In genomic region chr4:105710012-105710600, GRCh38 we compare ENCODE assay signal across 11 cellular contexts. TPM values are rescaled to one million over a fixed set of nuclear protein-coding genes. Genes with fewer than 3 reads are reported as not detected.
A peak's percentile ranks its signal among the peaks of the same experiment; 100 is the strongest.
DNase-seq lines count a peak whose midpoint lies in the region; ATAC-seq and TF ChIP-seq lines count a peak whose summit lies in the region.
"Had no signal": no experiment of that assay in that cellular context is flagged by ENCODE, and none has a peak within 500 bp of the region (broad histone marks: within the 10 kb centered on the region; RNA-seq: fewer than 3 reads in every experiment).

No MANE protein-coding gene starts in this region.

- H3K4me1 ChIP-seq in breast epithelium: peaks cover 0 to 5% of the 10 kb centered on the region in 2 donors
- H3K4me1 ChIP-seq in RWPE2 (ENCODE audit: insufficient read depth, poor library complexity, severe bottlenecking): peaks cover 41% of the 10 kb centered on the region
- H3K4me1 ChIP-seq in fibroblast of lung (ENCODE audit: control insufficient read depth, extremely low read depth, insufficient read depth, low read length): peaks cover 7% of the 10 kb centered on the region
- peaks cover 35% of the 10 kb centered on the region for H3K4me1 ChIP-seq in suprapubic skin

- H4K20me1 ChIP-seq in fibroblast of lung (ENCODE audit: control insufficient read depth, extremely low read depth, insufficient read depth, low read length): no peaks in the 10 kb centered on the region

- TF ChIP-seq POLR2A in breast epithelium (IDR thresholded peaks at IDR 0.05): no peak
- no peak for TF ChIP-seq POLR2A in suprapubic skin (IDR thresholded peaks at IDR 0.05)

- H3K27me3 ChIP-seq in breast epithelium: no peaks in the 10 kb centered on the region
- no peaks in the 10 kb centered on the region for H3K27me3 ChIP-seq in RWPE2 (ENCODE audit: insufficient read depth, poor library complexity, severe bottlenecking)
- H3K27me3 ChIP-seq in fibroblast of lung (ENCODE audit: control insufficient read depth, insufficient read depth, low read length): no peaks in the 10 kb centered on the region
- no peaks in the 10 kb centered on the region for H3K27me3 ChIP-seq in suprapubic skin
- H3K27me3 ChIP-seq: right atrium auricular region had no signal

- no peak for TF ChIP-seq EP300 in suprapubic skin (IDR thresholded peaks at IDR 0.05)

- peaks cover 49% of the 10 kb centered on the region for H3K79me2 ChIP-seq in fibroblast of lung (ENCODE audit: control insufficient read depth, insufficient read depth, low read length)

- no peaks in the 10 kb centered on the region for H3K27me3 Mint-ChIP-seq in MCF 10A (ENCODE audit: insufficient read depth, unreplicated experiment)

- H3K36me3 ChIP-seq in breast epithelium: no peaks in the 10 kb centered on the region
- no peaks in the 10 kb centered on the region; the same call in 1 of the 2 replicates for H3K36me3 ChIP-seq in RWPE2 (ENCODE audit: low read depth)
- no peaks in the 10 kb centered on the region for H3K36me3 ChIP-seq in fibroblast of lung (ENCODE audit: control insufficient read depth, insufficient read depth, low read length)
- H3K36me3 ChIP-seq in suprapubic skin: no peaks in the 10 kb centered on the region
- H3K36me3 ChIP-seq: right atrium auricular region had no signal

- peak overlapping the region; percentile 64 for H3K4me2 ChIP-seq in fibroblast of lung (ENCODE audit: extremely low read depth, insufficient read depth, low read length)

- CTCF ChIA-PET in MCF 10A (lab: Yijun Ruan, JAX): interaction anchor here (0.6 to 6.6 kb wide), 13 partner anchors 9 to 901 kb away, joined by 3 to 39 read pairs (median 4); partner anchors contain the start of gene PPA2

- no peak overlapping the region for H2AFZ ChIP-seq in fibroblast of lung (ENCODE audit: low read length)

- no peak overlapping the region for H3K9ac ChIP-seq in fibroblast of lung (ENCODE audit: insufficient read depth, low read length)

- H3K9me3 ChIP-seq in breast epithelium (no peaks in the 10 kb centered on the region), RWPE2 (ENCODE audit: severe bottlenecking) (no peaks in the 10 kb centered on the region), fibroblast of lung (ENCODE audit: control insufficient read depth, insufficient read depth, low read depth, low read length) (no peaks in the 10 kb centered on the region), suprapubic skin (no peaks in the 10 kb centered on the region)
- H3K9me3 ChIP-seq: right atrium auricular region had no signal

- H3K4me3 ChIP-seq in breast epithelium (no peak overlapping the region), RWPE2 (ENCODE audit: severe bottlenecking) (peak overlapping the region; percentile 77), fibroblast of lung (replicated peaks in 1 of 4; ENCODE audit: control extremely low read depth in 1 of 4, insufficient read depth in 1 of 4, low read depth in 3 of 4, low read length in 4 of 4) (peak overlapping the region in 3 of 4 experiments; percentile 75 to 94 (median 93)), suprapubic skin (peak overlapping the region; percentile 77)

- WGBS in suprapubic skin: 57% methylated on average over 16 of the region's 16 CpGs

- H3K4me3 Mint-ChIP-seq in MCF 10A (ENCODE audit: unreplicated experiment): peak overlapping the region; percentile 86

- no peak for ATAC-seq in RWPE2 (ENCODE audit: low read depth)

- peak; percentile 23 for DNase-seq in MCF 10A (ENCODE audit: unreplicated experiment)
- DNase-seq in breast epithelium (ENCODE audit: low spot score in 2 of 2): no peak
- no peak for DNase-seq in RWPE2 (ENCODE audit: low spot score)
- DNase-seq in fibroblast of lung (ENCODE audit: low read depth in 2 of 2): no peak
- DNase-seq in suprapubic skin (ENCODE audit: low spot score in 2 of 2): no peak
- no peak for DNase-seq in EL
- DNase-seq in SW 1271 (lab: John Stamatoyannopoulos, UW): no peak
- DNase-seq in stimulated activated CD4-positive, alpha-beta T cell treated with anti-CD3 and anti-CD28 coated beads, Interleukin-1b, Interleukin-23, amount 100 ng/mL, for 48 hours: no peak
- DNase-seq: activated CD4-positive, CD25-positive, alpha-beta regulatory T cell; NCI-H226 had no signal

- TF ChIP-seq CTCF in MCF 10A (IDR thresholded peaks at IDR 0.05; ENCODE audit: unreplicated experiment) (no peak), breast epithelium (IDR thresholded peaks at IDR 0.05) (no peak), RWPE2 (IDR thresholded peaks at IDR 0.05; ENCODE audit: poor library complexity, severe bottlenecking) (no peak), fibroblast of lung (conservative IDR thresholded peaks at IDR 0.05 in 1 of 2, IDR thresholded peaks at IDR 0.05 in 1 of 2; ENCODE audit: low read depth in 1 of 2, low read length in 2 of 2) (no peak), suprapubic skin (IDR thresholded peaks at IDR 0.05) (no peak)

- H3K36me3 Mint-ChIP-seq in MCF 10A (ENCODE audit: insufficient read depth, unreplicated experiment): no peaks in the 10 kb centered on the region

- no TSS peak for BruUV-seq in MCF 10A (replicated peaks; lab: Mats Ljungman, UMichigan)

- H3K9me3 Mint-ChIP-seq in MCF 10A (ENCODE audit: unreplicated experiment): peaks cover 6% of the 10 kb centered on the region

- H3K4me1 Mint-ChIP-seq in MCF 10A (ENCODE audit: insufficient read depth, unreplicated experiment): peaks cover 28% of the 10 kb centered on the region

- peak overlapping the region; percentile 91 for H3K27ac Mint-ChIP-seq in MCF 10A (ENCODE audit: low read depth, unreplicated experiment)

- H3K27ac ChIP-seq in breast epithelium (no peak overlapping the region), RWPE2 (ENCODE audit: poor library complexity, severe bottlenecking) (no peak overlapping the region), fibroblast of lung (ENCODE audit: insufficient read depth, low read length) (no peak overlapping the region), suprapubic skin (no peak overlapping the region)

- intact Hi-C loops in MCF 10A (cut with micrococcal nuclease): loop anchor here (5.0 kb wide), 2 partner anchors 563 to 1713 kb away; partner anchors contain the start of gene TET2
- intact Hi-C loops in breast epithelium (cut with DNase I; ENCODE audit: low total_unique reads): no loop called here

- POLR2A ChIA-PET in MCF 10A (lab: Yijun Ruan, JAX): interaction anchor here (0.6 to 4.6 kb wide), 8 partner anchors 9 to 1289 kb away, joined by 3 to 34 read pairs (median 4); partner anchors contain the start of genes PPA2 and TBCK

RNA-seq across cellular contexts. Expression of gene GSTCD, which starts 1.5 kb away (rescaled TPM):
- 16.3 and 19.2 TPM in 2 replicates for total RNA-seq in MCF 10A (2022)
- 10 to 100 TPM in 2 of 3 donors, 1 to 10 TPM in 1; 9.0 to 23.3 (median 18.7) TPM for total RNA-seq in breast epithelium
- total RNA-seq in fibroblast of lung: 10.8 and 10.9 TPM in 2 replicates
- polyA plus RNA-seq in fibroblast of lung: 8.5 and 12.4 TPM in 2 replicates
- polyA plus RNA-seq in fibroblast of lung (2012): 3.5 and 4.9 TPM in 2 replicates
- 0.71 and 1.1 TPM in 2 replicates for polyA minus RNA-seq in fibroblast of lung (ENCODE audit: low replicate concordance)
- 10 to 100 TPM in 2 of 4 donors, 1 to 10 TPM in 2; 8.2 to 19.6 (median 11.4) TPM for total RNA-seq in suprapubic skin

RNA-seq across cellular contexts. Expression of gene INTS12, which starts 1.6 kb away (rescaled TPM):
- total RNA-seq in MCF 10A (2022) (34.5 and 40.0 TPM in 2 replicates), breast epithelium (10 to 100 TPM; 20.6 to 30.0 (median 29.5) TPM), fibroblast of lung (19.0 and 24.9 TPM in 2 replicates), suprapubic skin (10 to 100 TPM; 12.6 to 29.5 (median 23.0) TPM)
- 36.0 and 37.7 TPM in 2 replicates for polyA plus RNA-seq in fibroblast of lung
- polyA plus RNA-seq in fibroblast of lung (2012): 20.3 and 22.6 TPM in 2 replicates
- polyA minus RNA-seq in fibroblast of lung (ENCODE audit: low replicate concordance): 15.3 and 35.7 TPM in 2 replicates

Comparison
In these comparisons a context has a peak if more than half of its experiments do, and no peak if none do; other contexts are left out.
1. H3K4me3 ChIP-seq: peak in RWPE2 (single experiment), fibroblast of lung (3 of 4) and suprapubic skin (single experiment); none in breast epithelium (0 of 3).